8 cellular contexts compared by ENCODE assay signal in the genomic region with DNA sequence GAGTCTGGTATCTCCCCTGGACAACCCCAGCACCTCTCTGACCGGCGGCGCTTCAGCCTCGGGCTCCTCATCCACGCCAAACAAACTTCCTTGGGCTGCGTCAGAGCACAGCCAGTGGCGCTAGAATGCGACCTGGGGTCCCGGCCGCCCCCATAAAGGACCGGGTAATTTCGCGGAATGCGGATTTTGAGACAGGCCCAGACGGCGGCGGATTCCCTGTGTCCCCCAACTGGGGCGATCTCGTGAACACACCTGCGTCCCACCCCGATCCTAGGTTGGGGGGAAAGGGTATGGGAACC. TPM values are rescaled to one million over a fixed set of nuclear protein-coding genes. Genes with fewer than 3 reads are reported as not detected.
A peak's percentile ranks its signal among the peaks of the same experiment; 100 is the strongest.
DNase-seq lines count a peak whose midpoint lies in the region; ATAC-seq, FAIRE-seq and TF ChIP-seq lines count a peak whose summit lies in the region.

No MANE protein-coding gene starts in this region.

- in situ Hi-C loops in K562 (cut with MboI): no loop called here

- WGBS in K562 (ENCODE audit: insufficient coverage, low coverage, missing lambda C conversion rate): 74% methylated on average over 11 of the region's 21 CpGs
- WGBS in liver: 4% methylated on average over 21 of the region's 21 CpGs

- H2AFZ ChIP-seq in K562 (ENCODE audit: low read depth, low read length): no peak overlapping the region

- ATAC-seq in activated CD4-positive, alpha-beta T cell treated with anti-CD3 and anti-CD28 coated beads for 36 hours: no peak
- no peak for ATAC-seq in K562
- ATAC-seq in thoracic aorta (ENCODE audit: insufficient number of reproducible peaks, low FRiP score, low read depth): no peak

- POLR2A ChIA-PET in activated CD4-positive, alpha-beta T cell treated with anti-CD3 and anti-CD28 coated beads for 36 hours (lab: Charles Lee): interaction anchor here (0.9 kb wide), 1 partner anchor 15 kb away, joined by 3 read pairs; no protein-coding TSS in a partner anchor
- POLR2A ChIA-PET in K562 (lab: Yijun Ruan, JAX): interaction anchor here (0.8 kb wide), 1 partner anchor 18 kb away, joined by 3 read pairs; no protein-coding TSS in a partner anchor

- no peaks in the 10 kb centered on the region for H3K9me3 Mint-ChIP-seq in activated CD4-positive, alpha-beta T cell treated with anti-CD3 and anti-CD28 coated beads for 36 hours (ENCODE audit: low read depth)

- peaks cover 29% of the 10 kb centered on the region for H3K79me2 ChIP-seq in K562 (ENCODE audit: control insufficient read depth, insufficient read depth, low read length)

- peaks cover 19 to 42% of the 10 kb centered on the region in 2 experiments for H3K4me1 ChIP-seq in K562 (replicated peaks in 1 of 2; ENCODE audit: control insufficient read depth in 2 of 2, insufficient read depth in 2 of 2, low read length in 2 of 2)
- H3K4me1 ChIP-seq in liver (ENCODE audit: control insufficient read depth in 4 of 4, insufficient read depth in 4 of 4, low read length in 3 of 4): peaks cover 5 to 48% (median 30%) of the 10 kb centered on the region in 4 donors
- peaks cover 6 to 44% of the 10 kb centered on the region in 2 donors for H3K4me1 ChIP-seq in thoracic aorta (ENCODE audit: control insufficient read depth in 1 of 2, low read depth in 2 of 2)

- H3K4me3 ChIP-seq in K562 (peak overlapping the region; percentile 68), liver (ENCODE audit: low read depth in 1 of 3, low read length in 3 of 3) (peak overlapping the region; percentile 38 to 95 (median 89)), thoracic aorta (peak overlapping the region; percentile 97)

- H3K9ac ChIP-seq in K562 (ENCODE audit: insufficient read depth in 1 of 2, low read depth in 2 of 2, low read length in 2 of 2): peak overlapping the region in 1 of 2 experiments; percentile 97; a peak in 1 of 4 replicates
- peak overlapping the region; percentile 13 to 54 for H3K9ac ChIP-seq in liver (ENCODE audit: low read depth in 1 of 2, low read length in 2 of 2)

- H3K4me3 Mint-ChIP-seq in activated CD4-positive, alpha-beta T cell treated with anti-CD3 and anti-CD28 coated beads for 36 hours: peak overlapping the region; percentile 84

- no peaks in the 10 kb centered on the region for H3K27me3 ChIP-seq in K562 (ENCODE audit: control insufficient read depth in 2 of 2, insufficient read depth in 2 of 2, low read length in 2 of 2)
- no peaks in the 10 kb centered on the region for H3K27me3 ChIP-seq in liver (ENCODE audit: control insufficient read depth in 4 of 4, insufficient read depth in 4 of 4, low read length in 3 of 4)
- H3K27me3 ChIP-seq in thoracic aorta (replicated peaks; ENCODE audit: insufficient read depth): no peaks in the 10 kb centered on the region

- H3K27me3 Mint-ChIP-seq in activated CD4-positive, alpha-beta T cell treated with anti-CD3 and anti-CD28 coated beads for 36 hours: peaks cover 9% of the 10 kb centered on the region

- intact Hi-C loops in activated CD4-positive, alpha-beta T cell treated with anti-CD3 and anti-CD28 coated beads for 36 hours (cut with DNase I, micrococcal nuclease): loop anchor here (2.0 to 5.0 kb wide), 3 partner anchors 13 to 500 kb away; a partner anchor contains a TSS
- intact Hi-C loops in K562 (cut with micrococcal nuclease): no loop called here

- CTCF ChIA-PET in activated CD4-positive, alpha-beta T cell treated with anti-CD3 and anti-CD28 coated beads for 36 hours (lab: Charles Lee): interaction anchor here (1.0 to 1.2 kb wide), 2 partner anchors 13 to 16 kb away, joined by 3 to 4 read pairs; no protein-coding TSS in a partner anchor
- CTCF ChIA-PET in K562 (lab: Yijun Ruan, JAX; ENCODE audit: low intra/inter-chr PET ratio): no interaction called here

- no peak for FAIRE-seq in K562 (lab: Jason Lieb, UNC)

- peaks cover 15% of the 10 kb centered on the region for H3K4me1 Mint-ChIP-seq in activated CD4-positive, alpha-beta T cell treated with anti-CD3 and anti-CD28 coated beads for 36 hours

- no TSS peak for BruUV-seq in K562 (replicated peaks; lab: Mats Ljungman, UMichigan)

- no peak for DNase-seq in activated CD4-positive, alpha-beta T cell treated with anti-CD3 and anti-CD28 coated beads for 36 hours
- no peak for DNase-seq in activated CD4-positive, alpha-beta T cell treated with anti-CD3 and anti-CD28 coated beads for 48 hours
- no peak for DNase-seq in K562 (ENCODE audit: extremely low read depth in 1 of 4, low spot score in 3 of 4)
- no peak for DNase-seq in thoracic aorta (ENCODE audit: low spot score)
- DNase-seq in SHP77 (lab: John Stamatoyannopoulos, UW): no peak
- no peak for DNase-seq in NCI-H774 (lab: John Stamatoyannopoulos, UW)
- no peak for DNase-seq in NCI-H345 treated with DMSO at 0.1 percent for 48 hours (lab: John Stamatoyannopoulos, UW; ENCODE audit: unreplicated experiment)

- TF ChIP-seq CTCF in K562 (IDR thresholded peaks at IDR 0.05 in 2 of 3, conservative IDR thresholded peaks at IDR 0.05 in 1 of 3; ENCODE audit: insufficient read depth in 2 of 3, low read depth in 1 of 3, low read length in 3 of 3) (no peak), liver (IDR thresholded peaks at IDR 0.05; ENCODE audit: low read depth, low read length, missing input control) (no peak), thoracic aorta (IDR thresholded peaks at IDR 0.05) (no peak)

- TF ChIP-seq POLR2A in K562 (conservative IDR thresholded peaks at IDR 0.05): no peak

- H3K9me3 ChIP-seq in K562 (replicated peaks; ENCODE audit: control insufficient read depth, insufficient read depth, low read depth, low read length) (no peaks in the 10 kb centered on the region), liver (ENCODE audit: control insufficient read depth in 4 of 4, low read length in 3 of 4) (no peaks in the 10 kb centered on the region), thoracic aorta (no peaks in the 10 kb centered on the region)

- H3K36me3 Mint-ChIP-seq in activated CD4-positive, alpha-beta T cell treated with anti-CD3 and anti-CD28 coated beads for 36 hours (ENCODE audit: low read depth): peaks cover 10% of the 10 kb centered on the region

- no peaks in the 10 kb centered on the region for H3K9me1 ChIP-seq in K562 (ENCODE audit: control insufficient read depth, insufficient read depth, low read length)

- no peak for TF ChIP-seq RAD21 in K562 (CRISPR knock-in tag; conservative IDR thresholded peaks at IDR 0.05 in 1 of 2, IDR thresholded peaks at IDR 0.05 in 1 of 2)
- TF ChIP-seq RAD21 in liver (IDR thresholded peaks at IDR 0.05): no peak

- no peak overlapping the region for H3K4me2 ChIP-seq in K562 (ENCODE audit: insufficient read depth, low read length)

- peaks cover 17% of the 10 kb centered on the region; the same call in 2 of the 3 replicates for H3K36me3 ChIP-seq in K562 (ENCODE audit: control insufficient read depth, insufficient read depth, low read length)
- peaks cover 0 to 2% (median 0%) of the 10 kb centered on the region in 4 donors for H3K36me3 ChIP-seq in liver (ENCODE audit: control insufficient read depth in 4 of 4, insufficient read depth in 3 of 4, low read depth in 1 of 4, low read length in 3 of 4)
- no peaks in the 10 kb centered on the region for H3K36me3 ChIP-seq in thoracic aorta

- H3K27ac ChIP-seq in K562 (ENCODE audit: extremely low read depth, low read depth, low read length) (no peak overlapping the region), liver (ENCODE audit: low read depth in 1 of 2, low read length in 2 of 2) (peak overlapping the region; percentile 52 to 78), thoracic aorta (no peak overlapping the region)

- H4K20me1 ChIP-seq in K562 (replicated peaks; ENCODE audit: control insufficient read depth, insufficient read depth, low read length): peaks cover 8% of the 10 kb centered on the region; the same call in 1 of the 2 replicates

- H3K27ac Mint-ChIP-seq in activated CD4-positive, alpha-beta T cell treated with anti-CD3 and anti-CD28 coated beads for 36 hours: peak overlapping the region; percentile 31

- no peak for TF ChIP-seq EP300 in K562 (IDR thresholded peaks at IDR 0.05; ENCODE audit: low read length)

TF ChIP-seq in K562, 482 proteins besides CTCF, POLR2A, EP300 and RAD21 (continues in another document):
- peak; percentile 64 for TF ChIP-seq RBFOX2 (IDR thresholded peaks at IDR 0.05; ENCODE audit: low read depth, low read length)

TF ChIP-seq in liver, 16 proteins besides CTCF, POLR2A, EP300 and RAD21:
- no peak for TF ChIP-seq YY1 (IDR thresholded peaks at IDR 0.05)
TF ChIP-seq in liver: peak in this region for 0.

RNA-seq across cellular contexts. Expression of a gene that starts 1.6 kb away (rescaled TPM):
- total RNA-seq in activated CD4-positive, alpha-beta T cell treated with anti-CD3 and anti-CD28 coated beads for 36 hours: 10 to 100 TPM; 11.1 to 13.8 TPM
- total RNA-seq in K562 (2011; cell fraction: chromatin; rRNA removed; ENCODE audit: low replicate concordance): 5.5 and 10.3 TPM in 2 replicates
- 4.9 and 8.2 TPM in 2 replicates for total RNA-seq in K562 (2011; cell fraction: nucleolus; rRNA removed)
- 5.6 and 10.2 TPM in 2 replicates for total RNA-seq in K562 (2011; cell fraction: nucleoplasm; rRNA removed)
- 3.4 and 5.9 TPM in 2 replicates for total RNA-seq in K562 (2014; rRNA removed)
- total RNA-seq in K562 (2014; rRNA removed; fragmentation: Illumina TruSeq; extraction: Trizol): 0.70 and 1.1 TPM in 2 replicates
- total RNA-seq in K562 (2015; rRNA removed; fragmentation: Illumina TruSeq; extraction: Trizol): 2.3 TPM in 2 replicates
- total RNA-seq in K562 (2021): 26.7 and 29.4 TPM in 2 replicates
- polyA plus RNA-seq in K562 (2011; rRNA removed): 1.2 and 2.9 TPM in 2 replicates
- 1.5 and 3.9 TPM in 2 replicates for polyA plus RNA-seq in K562 (2011; cell fraction: cytosol; rRNA removed)
- 4.4 and 9.6 TPM in 2 replicates for polyA plus RNA-seq in K562 (2011; cell fraction: nucleus; rRNA removed)
- polyA plus RNA-seq in K562 (2012): 17.6 and 30.3 TPM in 2 replicates
- polyA plus RNA-seq in K562 (2014; fragmentation: Illumina TruSeq; extraction: Trizol): 5.9 and 13.8 TPM in 2 replicates
- polyA plus RNA-seq in K562 (2014; fragmentation: Nextera tagmentation; extraction: Ambion mirVana): under 1 TPM; 0.11 TPM
- polyA plus RNA-seq in K562 (2014; rRNA removed): 6.7 and 7.4 TPM in 2 replicates
- 0.87 and 1.4 TPM in 2 replicates for polyA minus RNA-seq in K562 (2011; rRNA and poly(A)+ RNA removed)
- polyA minus RNA-seq in K562 (2011; cell fraction: cytosol; rRNA and poly(A)+ RNA removed): 7.2 and 14.0 TPM in 2 replicates
- polyA minus RNA-seq in K562 (2011; cell fraction: nucleus; rRNA and poly(A)+ RNA removed): 2.9 and 4.7 TPM in 2 replicates
- total RNA-seq in liver: 1 to 10 TPM; 3.7 to 4.9 TPM
- polyA plus RNA-seq in liver: 10 to 100 TPM in 1 of 2 donors, 1 to 10 TPM in 1; 2.5 to 16.0 TPM
- 10 to 100 TPM; 15.7 to 21.0 TPM for total RNA-seq in thoracic aorta

Comparison
In these comparisons a context has a peak if more than half of its experiments do, and no peak if none do; other contexts are left out.
1. H3K27ac ChIP-seq: peak in liver (2 of 2); none in K562 (single experiment) and thoracic aorta (0 of 2).
2. Peak in every context shown above with its lines, with median percentiles within 50 percentile points of each other: H3K4me3 ChIP-seq.